ENCODE assay signal across 27 cellular contexts in genomic region chrX:66918511-66918910, GRCh38.
"Had no signal": no experiment of that assay in that cellular context is flagged by ENCODE, and none has a peak within 500 bp of the region (broad histone marks: within the 10 kb centered on the region; RNA-seq: fewer than 3 reads in every experiment).

No MANE protein-coding gene starts in this region.

- H3K27me3 ChIP-seq: ascending aorta, body of pancreas, Peyer's patch, SJCRH30 had no signal

- H3K9me3 Mint-ChIP-seq: activated naive CD4-positive, alpha-beta T cell treated with anti-CD3 and anti-CD28 coated beads, Interleukin-2, amount 50 U/mL, for 24 hours; activated naive CD8-positive, alpha-beta T cell treated with anti-CD3 and anti-CD28 coated beads, Interleukin-2, amount 50 U/mL, for 24 hours; activated T-cell treated with anti-CD3 and anti-CD28 coated beads, Interleukin-2, amount 50 U/mL, for 24 hours; activated T-helper 1 cell treated with anti-CD3 and anti-CD28 coated beads, Interleukin-12 subunit alpha, Interleukin-12 subunit beta, Interleukin-2, Interleukin-4 antibody, amounts not matched to agents 30 ng/mL and 10 ng/mL and 1 ng/mL, durations not matched to agents 14 hours and 24 hours and 36 hours had no signal

- H3K4me3 ChIP-seq: ascending aorta, body of pancreas, Peyer's patch, SJCRH30 had no signal

- H3K27ac Mint-ChIP-seq: activated CD8-positive, alpha-beta memory T cell treated with anti-CD3 and anti-CD28 coated beads, Interleukin-2, amount 10 ng/mL, durations not matched to agents 7 days and 5 days; activated naive CD4-positive, alpha-beta T cell treated with anti-CD3 and anti-CD28 coated beads, Interleukin-2, amount 50 U/mL, for 24 hours; activated naive CD8-positive, alpha-beta T cell treated with anti-CD3 and anti-CD28 coated beads, Interleukin-2, amount 50 U/mL, for 24 hours; activated T-cell treated with anti-CD3 and anti-CD28 coated beads, Interleukin-2, amount 50 U/mL, for 24 hours; activated T-helper 1 cell treated with anti-CD3 and anti-CD28 coated beads, Interleukin-12 subunit alpha, Interleukin-12 subunit beta, Interleukin-2, Interleukin-4 antibody, amounts not matched to agents 30 ng/mL and 10 ng/mL and 1 ng/mL, durations not matched to agents 14 hours and 24 hours and 36 hours had no signal

- ATAC-seq: activated CD4-positive, CD25-positive, alpha-beta regulatory T cell treated with anti-CD3 and anti-CD28 coated beads, Interleukin-2, amount 50 U/mL, for 24 hours; activated CD8-positive, alpha-beta memory T cell treated with anti-CD3 and anti-CD28 coated beads, Interleukin-2, amount 10 ng/mL, durations not matched to agents 7 days and 5 days; activated naive CD8-positive, alpha-beta T cell treated with anti-CD3 and anti-CD28 coated beads, Interleukin-2, amount 50 U/mL, for 24 hours; body of pancreas had no signal

- H3K4me2 ChIP-seq: SK-N-SH had no signal

- H3K27ac ChIP-seq: body of pancreas, RWPE1, SJCRH30 had no signal

- H3K4me1 ChIP-seq: ascending aorta, body of pancreas, Peyer's patch, SJCRH30 had no signal

- H3K36me3 Mint-ChIP-seq: activated CD8-positive, alpha-beta memory T cell treated with anti-CD3 and anti-CD28 coated beads, Interleukin-2, amount 10 ng/mL, durations not matched to agents 7 days and 5 days; activated naive CD4-positive, alpha-beta T cell treated with anti-CD3 and anti-CD28 coated beads, Interleukin-2, amount 50 U/mL, for 24 hours had no signal

- DNase-seq: activated CD4-positive, alpha-beta T cell treated with anti-CD3 and anti-CD28 coated beads for 4 hours; activated CD8-positive, alpha-beta memory T cell treated with anti-CD3 and anti-CD28 coated beads, Interleukin-2, amount 10 ng/mL, durations not matched to agents 7 days and 5 days; activated effector memory CD4-positive, alpha-beta T cell treated with Interleukin-2 at 50 U/mL for 16 hours; activated naive CD4-positive, alpha-beta T cell; activated naive CD8-positive, alpha-beta T cell treated with anti-CD3 and anti-CD28 coated beads, Interleukin-2, amount 50 U/mL, for 24 hours; activated T-cell treated with anti-CD3 and anti-CD28 coated beads, Interleukin-2, amount 50 U/mL, for 24 hours; amniotic stem cell; body of pancreas; central memory CD4-positive, alpha-beta T cell; Kasumi-1; KBM-7; NCI-H1105; NCI-H1436; NCI-H187; NCI-H2081; NCI-H446; NCI-H524; Peyer's patch; Right ventricle myocardium superior; SJCRH30; SK-N-SH; T-helper 1 cell had no signal

- H3K36me3 ChIP-seq: ascending aorta, Peyer's patch, SJCRH30 had no signal

- H3K9ac ChIP-seq: SK-N-SH had no signal

- H3K9me3 ChIP-seq: ascending aorta, body of pancreas, SJCRH30, SK-N-SH had no signal
